11 cellular contexts compared by ENCODE assay signal in genomic region chr16:12878973-12879372, GRCh38. TPM values are rescaled to one million over a fixed set of nuclear protein-coding genes. Genes with fewer than 3 reads are reported as not detected.
"Had no signal": no experiment of that assay in that cellular context is flagged by ENCODE, and none has a peak within 500 bp of the region (broad histone marks: within the 10 kb centered on the region; RNA-seq: fewer than 3 reads in every experiment).

No MANE protein-coding gene starts in this region.

- H3K4me3 Mint-ChIP-seq: GM23338, H9, HFFc6 had no signal

- H3K9me3 Mint-ChIP-seq: GM23338, HFFc6 had no signal

- H3K36me3 ChIP-seq: HAP-1 had no signal

- H3K9ac ChIP-seq: GM23248 had no signal

- DNase-seq: GM23248, GOT3, H7, H9, HCEC 1CT, HFFc6 had no signal

- ATAC-seq: GM23338, HCT116 had no signal

- H3K4me3 ChIP-seq: GM23248, GM23338, HAP-1 had no signal

- FAIRE-seq: H1, H54 had no signal

- H3K27ac Mint-ChIP-seq: GM23338, H9, HFFc6 had no signal

- H3K4me2 ChIP-seq: GM23338 had no signal

- H2AFZ ChIP-seq: GM23248, GM23338 had no signal

- H3K4me1 ChIP-seq: HAP-1 had no signal

- H3K27ac ChIP-seq: GM23248 had no signal

RNA-seq across cellular contexts. Expression of gene SHISA9, which starts 22.4 kb away (rescaled TPM):
- total RNA-seq: GM23248, HFFc6 had no signal
- polyA plus RNA-seq: GM23248 had no signal
